In the genomic region with DNA sequence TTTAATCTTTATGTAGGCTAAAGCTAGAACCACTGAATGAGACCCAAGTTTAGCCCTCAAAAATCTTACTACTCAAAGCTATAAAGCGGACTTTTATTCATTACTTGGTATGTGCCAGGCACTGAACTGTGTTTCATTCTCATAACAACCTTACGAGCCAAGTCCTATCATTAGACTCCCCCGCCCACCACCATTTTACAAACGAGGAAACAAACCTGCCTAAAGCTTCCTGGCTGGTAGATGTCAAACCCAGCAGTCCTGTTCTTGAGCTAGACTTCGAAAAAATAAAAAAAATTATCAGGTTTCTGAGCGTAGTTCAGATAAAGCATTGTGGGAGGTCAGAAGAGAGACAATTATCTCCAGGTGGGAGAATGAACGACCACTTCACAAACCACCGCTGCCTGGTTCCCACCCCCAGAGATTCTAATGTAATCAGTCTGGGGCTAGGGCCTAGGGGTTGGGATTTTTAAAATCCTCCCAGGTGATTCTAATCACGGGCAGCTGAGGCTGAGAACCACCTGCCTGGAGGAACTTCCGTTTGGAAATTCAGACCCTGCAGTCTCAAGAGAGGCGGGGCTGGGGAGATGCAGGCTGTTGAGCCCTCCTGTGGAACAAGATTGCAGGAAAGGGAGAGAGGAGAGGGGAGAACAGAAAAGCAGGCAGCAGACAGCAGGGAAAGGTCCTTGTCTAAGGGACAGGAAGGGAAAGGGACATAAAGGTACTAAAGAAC, we compare ENCODE assay signal across 1 cellular context.
TF ChIP-seq lines count a peak whose summit lies in the region.

No MANE protein-coding gene starts in this region.

TF ChIP-seq in SK-N-SH, 30 proteins besides CTCF, POLR2A, EP300 and RAD21 (continued from another document):
- TF ChIP-seq, protein P1, sequence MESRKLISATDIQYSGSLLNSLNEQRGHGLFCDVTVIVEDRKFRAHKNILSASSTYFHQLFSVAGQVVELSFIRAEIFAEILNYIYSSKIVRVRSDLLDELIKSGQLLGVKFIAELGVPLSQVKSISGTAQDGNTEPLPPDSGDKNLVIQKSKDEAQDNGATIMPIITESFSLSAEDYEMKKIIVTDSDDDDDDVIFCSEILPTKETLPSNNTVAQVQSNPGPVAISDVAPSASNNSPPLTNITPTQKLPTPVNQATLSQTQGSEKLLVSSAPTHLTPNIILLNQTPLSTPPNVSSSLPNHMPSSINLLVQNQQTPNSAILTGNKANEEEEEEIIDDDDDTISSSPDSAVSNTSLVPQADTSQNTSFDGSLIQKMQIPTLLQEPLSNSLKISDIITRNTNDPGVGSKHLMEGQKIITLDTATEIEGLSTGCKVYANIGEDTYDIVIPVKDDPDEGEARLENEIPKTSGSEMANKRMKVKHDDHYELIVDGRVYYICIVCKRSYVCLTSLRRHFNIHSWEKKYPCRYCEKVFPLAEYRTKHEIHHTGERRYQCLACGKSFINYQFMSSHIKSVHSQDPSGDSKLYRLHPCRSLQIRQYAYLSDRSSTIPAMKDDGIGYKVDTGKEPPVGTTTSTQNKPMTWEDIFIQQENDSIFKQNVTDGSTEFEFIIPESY (IDR thresholded peaks at IDR 0.05; ENCODE audit: borderline replicate concordance, low read depth): no peak
TF ChIP-seq in SK-N-SH: peak in this region for 0.
